Comparison of ENCODE assay signal across 8 cellular contexts in the genomic region with DNA sequence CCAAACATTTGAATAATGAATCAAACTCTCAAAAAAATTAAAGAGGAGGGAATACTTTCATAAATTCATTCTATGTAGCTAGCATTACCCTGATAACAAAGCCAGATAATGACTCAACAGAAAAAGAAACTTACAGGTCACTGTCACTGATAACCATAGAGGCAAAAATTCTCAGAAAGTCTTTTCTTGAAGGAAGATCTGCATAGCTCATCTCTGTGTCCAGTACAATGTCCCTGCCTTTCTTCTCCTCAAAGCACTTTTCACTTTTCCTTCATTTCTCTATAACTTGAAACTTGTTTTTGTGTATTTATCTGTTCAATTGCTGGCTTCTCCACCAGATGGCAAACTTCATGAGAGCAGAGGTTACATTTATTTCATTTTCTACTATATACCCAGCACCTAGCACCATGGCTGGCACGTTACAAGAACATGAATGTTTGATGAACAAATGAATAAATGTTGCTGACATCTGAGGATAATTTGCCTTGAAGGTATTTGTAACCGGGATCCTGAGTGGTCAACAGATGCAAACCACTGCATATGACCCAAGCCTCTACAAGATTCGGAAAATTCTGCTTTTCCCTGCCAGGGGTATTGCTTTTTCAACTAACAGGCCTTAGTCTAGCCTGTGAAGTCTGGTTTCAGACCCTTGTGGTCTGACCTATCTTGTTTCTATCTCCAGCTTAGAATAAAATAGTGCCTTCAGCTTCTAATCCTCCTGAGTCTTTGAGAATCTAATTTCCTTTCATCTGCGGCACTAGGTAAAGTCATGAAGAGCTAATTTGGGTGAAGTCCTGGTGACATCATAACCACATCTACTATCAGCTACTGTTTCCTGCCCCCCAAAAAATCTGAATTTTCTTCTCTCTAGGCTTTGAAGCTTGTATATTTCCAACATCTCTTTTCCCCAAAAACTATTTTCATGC. TPM values are rescaled to one million over a fixed set of nuclear protein-coding genes. Genes with fewer than 3 reads are reported as not detected.
DNase-seq lines count a peak whose midpoint lies in the region; ATAC-seq and TF ChIP-seq lines count a peak whose summit lies in the region.

No MANE protein-coding gene starts in this region.

- in situ Hi-C loops in Caki2 (cut with HindIII; ENCODE audit: low pct_unique_long_range_greater_than_20kb, low sequenced_read_pairs) = no loop called here

- H3K9me3 ChIP-seq in esophagus muscularis mucosa = no peaks in the 10 kb centered on the region
- no peaks in the 10 kb centered on the region for H3K9me3 ChIP-seq in spleen
- H3K9me3 ChIP-seq in sigmoid colon = no peaks in the 10 kb centered on the region

- TF ChIP-seq EP300 in esophagus muscularis mucosa (IDR thresholded peaks at IDR 0.05) (no peak), sigmoid colon (IDR thresholded peaks at IDR 0.05) (no peak)

- DNase-seq in Caki2 (ENCODE audit: low read depth) (peak; percentile 38), KG1 (lab: John Stamatoyannopoulos, UW) (peak; percentile 80), esophagus muscularis mucosa (ENCODE audit: extremely low spot score) (no peak), spleen (no peak), lower leg skin (ENCODE audit: low spot score in 2 of 2) (no peak), sigmoid colon (no peak)
- peak; percentile 8 for DNase-seq in activated CD4-positive, alpha-beta T cell treated with anti-CD3 and anti-CD28 coated beads for 1 hour

- no peaks in the 10 kb centered on the region for H3K36me3 ChIP-seq in esophagus muscularis mucosa
- no peaks in the 10 kb centered on the region for H3K36me3 ChIP-seq in spleen
- H3K36me3 ChIP-seq in sigmoid colon = no peaks in the 10 kb centered on the region

- TF ChIP-seq CTCF in esophagus muscularis mucosa (IDR thresholded peaks at IDR 0.05) = peak; percentile 29 to 48 (median 40)
- TF ChIP-seq CTCF in spleen (IDR thresholded peaks at IDR 0.05 in 8 of 11, conservative IDR thresholded peaks at IDR 0.05 in 3 of 11) = peak in 9 of 11 experiments; percentile 32 to 59 (median 51)
- no peak for TF ChIP-seq CTCF in lower leg skin (IDR thresholded peaks at IDR 0.05)
- peak in 2 of 4 experiments; percentile 29 to 30 for TF ChIP-seq CTCF in sigmoid colon (IDR thresholded peaks at IDR 0.05)

- 81% methylated on average over 4 of the region's 4 CpGs for WGBS in esophagus muscularis mucosa
- 55 to 70% (median 66%) methylated on average over 4 of the region's 4 CpGs for WGBS in spleen, 5 donors
- 74 to 81% methylated on average over 4 of the region's 4 CpGs for WGBS in lower leg skin, 2 donors
- 60 to 76% methylated on average over 4 of the region's 4 CpGs for WGBS in sigmoid colon, 2 donors

- ATAC-seq in GM19397 (IDR thresholded peaks at IDR 0.05; ENCODE audit: unreplicated experiment) = peak; percentile 54

- intact Hi-C loops in esophagus muscularis mucosa (cut with DNase I) = no loop called here
- intact Hi-C loops in spleen (cut with DNase I; ENCODE audit: low total_unique reads) = loop anchor here (10.0 kb wide), 1 partner anchor 59 kb away; no protein-coding TSS in a partner anchor
- intact Hi-C loops in lower leg skin (cut with DNase I; ENCODE audit: low total_unique reads) = no loop called here
- intact Hi-C loops in sigmoid colon (cut with DNase I) = no loop called here

- H3K4me1 ChIP-seq in esophagus muscularis mucosa (peaks cover 0 to 10% (median 0%) of the 10 kb centered on the region in 4 donors), spleen (peaks cover 3 to 40% (median 4%) of the 10 kb centered on the region in 6 donors), sigmoid colon (no peaks in the 10 kb centered on the region)

- H3K27ac ChIP-seq in esophagus muscularis mucosa (replicated peaks in 1 of 4) (no peak overlapping the region), spleen (peak overlapping the region in 5 of 8 donors; percentile 7 to 65 (median 52)), sigmoid colon (no peak overlapping the region)

- H3K27me3 ChIP-seq in esophagus muscularis mucosa (no peaks in the 10 kb centered on the region), spleen (replicated peaks in 1 of 7) (no peaks in the 10 kb centered on the region), sigmoid colon (no peaks in the 10 kb centered on the region)

- no peak overlapping the region for H3K4me3 ChIP-seq in esophagus muscularis mucosa
- H3K4me3 ChIP-seq in spleen = no peak overlapping the region
- no peak overlapping the region for H3K4me3 ChIP-seq in lower leg skin (ENCODE audit: low read depth, poor library complexity, severe bottlenecking)
- H3K4me3 ChIP-seq in sigmoid colon = no peak overlapping the region

- TF ChIP-seq POLR2A in esophagus muscularis mucosa (IDR thresholded peaks at IDR 0.05; ENCODE audit: low read depth) = no peak
- TF ChIP-seq POLR2A in spleen (IDR thresholded peaks at IDR 0.05) = no peak
- TF ChIP-seq POLR2A in lower leg skin (IDR thresholded peaks at IDR 0.05) = no peak
- TF ChIP-seq POLR2A in sigmoid colon (IDR thresholded peaks at IDR 0.05) = no peak

RNA-seq across cellular contexts. Expression of a gene that starts 52.5 kb away (rescaled TPM):
- total RNA-seq in Caki2 (2014; rRNA removed; shearing (Covaris generic); ENCODE audit: low replicate concordance) = 3.6 and 8.3 TPM in 2 replicates
- 100 to 1,000 TPM; 319 to 518 (median 329) TPM for total RNA-seq in esophagus muscularis mucosa
- 10 to 100 TPM; 30.9 to 56.3 (median 43.3) TPM for total RNA-seq in spleen
- polyA plus RNA-seq in spleen = 1 to 10 TPM; 3.7 to 5.8 (median 5.1) TPM
- 10 to 100 TPM; 14.4 to 25.2 (median 19.6) TPM for total RNA-seq in lower leg skin
- 100 to 1,000 TPM; 170 to 237 (median 212) TPM for total RNA-seq in sigmoid colon
- 10 to 100 TPM; 11.4 to 28.5 (median 13.4) TPM for polyA plus RNA-seq in sigmoid colon

Comparison
In these comparisons a context has a peak if more than half of its experiments do, and no peak if none do; other contexts are left out.
1. DNase-seq: peak in Caki2 (single experiment), KG1 (single experiment) and activated CD4-positive, alpha-beta T cell treated with anti-CD3 and anti-CD28 coated beads for 1 hour (single experiment); none in esophagus muscularis mucosa (single experiment), spleen (single experiment), lower leg skin (0 of 2) and sigmoid colon (single experiment).
2. H3K27ac ChIP-seq: peak in spleen (5 of 8); none in esophagus muscularis mucosa (0 of 4) and sigmoid colon (0 of 4).
3. CTCF ChIP-seq: peak in esophagus muscularis mucosa (3 of 3) and spleen (9 of 11); none in lower leg skin (0 of 3).